Comparison of ENCODE assay signal across 14 cellular contexts in the genomic region with DNA sequence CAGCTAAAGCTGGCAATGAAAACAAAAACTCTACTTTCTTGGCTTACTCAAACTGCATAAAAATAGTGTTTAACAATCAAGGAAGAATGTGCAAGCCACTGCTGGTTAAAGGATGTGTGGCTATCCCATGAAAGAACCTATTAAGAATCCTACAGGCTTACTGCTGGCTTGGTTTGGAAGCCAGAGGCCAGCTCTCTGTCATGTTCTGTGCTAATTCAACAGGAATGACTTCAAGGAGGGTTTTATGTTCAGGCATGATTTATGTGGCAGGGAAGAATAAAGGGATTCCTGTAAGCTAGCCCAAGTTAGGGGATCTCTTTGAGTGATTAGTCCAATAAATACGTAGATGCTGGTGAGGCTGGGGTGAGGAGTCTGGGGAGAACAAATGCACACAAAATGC.
A peak's percentile ranks its signal among the peaks of the same experiment; 100 is the strongest.
DNase-seq lines count a peak whose midpoint lies in the region; TF ChIP-seq lines count a peak whose summit lies in the region.
"Had no signal": no experiment of that assay in that cellular context is flagged by ENCODE, and none has a peak within 500 bp of the region (broad histone marks: within the 10 kb centered on the region; RNA-seq: fewer than 3 reads in every experiment).

No MANE protein-coding gene starts in this region.

- no peaks in the 10 kb centered on the region for H3K36me3 ChIP-seq in endodermal cell (ENCODE audit: control insufficient read depth, insufficient read depth, low read length)
- H3K36me3 ChIP-seq: BE2C had no signal

- H3K36me3 Mint-ChIP-seq in endodermal cell (ENCODE audit: low read depth), result no peaks in the 10 kb centered on the region
- no peaks in the 10 kb centered on the region for H3K36me3 Mint-ChIP-seq in neural crest cell (ENCODE audit: low read depth)
- H3K36me3 Mint-ChIP-seq: CD4-positive, alpha-beta memory T cell had no signal

- DNase-seq in COLO829 (ENCODE audit: low spot score), result peak; percentile 88
- DNase-seq in HEK293T (ENCODE audit: extremely low spot score), result no peak
- no peak for DNase-seq in endodermal cell
- no peak for DNase-seq in neural crest cell (ENCODE audit: low read depth, low spot score)
- DNase-seq in Kasumi-1 (lab: John Stamatoyannopoulos, UW), result no peak
- no peak for DNase-seq in LoVo (ENCODE audit: low spot score)
- no peak for DNase-seq in occipital lobe (lab: John Stamatoyannopoulos, UW)
- DNase-seq: BE2C; CD4-positive, alpha-beta memory T cell; DMS79 treated with DMSO at 0.1 percent for 48 hours; GF-D8; NCI-H1930; NCI-H2171 treated with DMSO at 0.1 percent for 48 hours; SHP77 treated with DMSO at 0.1 percent for 48 hours had no signal

- no peak overlapping the region for H3K4me3 Mint-ChIP-seq in endodermal cell
- no peak overlapping the region for H3K4me3 Mint-ChIP-seq in neural crest cell
- H3K4me3 Mint-ChIP-seq: CD4-positive, alpha-beta memory T cell had no signal

- H3K27ac Mint-ChIP-seq in endodermal cell, result peak overlapping the region; percentile 31
- peak overlapping the region; percentile 31 for H3K27ac Mint-ChIP-seq in neural crest cell (ENCODE audit: unreplicated experiment)
- H3K27ac Mint-ChIP-seq: CD4-positive, alpha-beta memory T cell had no signal

- POLR2A ChIA-PET in HEK293T (lab: Yijun Ruan, JAX), result no interaction called here

- peaks cover 4% of the 10 kb centered on the region for H3K27me3 Mint-ChIP-seq in endodermal cell (ENCODE audit: insufficient read depth)
- no peaks in the 10 kb centered on the region for H3K27me3 Mint-ChIP-seq in neural crest cell (ENCODE audit: low read depth)

- H3K4me1 Mint-ChIP-seq in endodermal cell, result peaks cover 21% of the 10 kb centered on the region
- H3K4me1 Mint-ChIP-seq in neural crest cell, result peaks cover 5% of the 10 kb centered on the region

- H3K9me3 Mint-ChIP-seq in endodermal cell (no peaks in the 10 kb centered on the region), neural crest cell (no peaks in the 10 kb centered on the region)

- 0% methylated on average over 1 of the region's 1 CpG for WGBS in endodermal cell (ENCODE audit: insufficient coverage in 1 of 2, insufficient read length in 1 of 2), 2 experiments

- peak overlapping the region; percentile 16 for H3K27ac ChIP-seq in endodermal cell (ENCODE audit: low read depth, low read length)

- H3K9me3 ChIP-seq in endodermal cell (ENCODE audit: control insufficient read depth, low read length), result no peaks in the 10 kb centered on the region
- H3K9me3 ChIP-seq: BE2C had no signal

- H3K4me3 ChIP-seq in endodermal cell (ENCODE audit: low read length), result no peak overlapping the region

- H3K9ac ChIP-seq in endodermal cell (ENCODE audit: extremely low read depth, low read length, poor library complexity, severe bottlenecking), result no peak overlapping the region

- CTCF ChIA-PET in HEK293T (lab: Yijun Ruan, JAX), result no interaction called here

- no peaks in the 10 kb centered on the region for H3K4me1 ChIP-seq in endodermal cell (ENCODE audit: control insufficient read depth, insufficient read depth, low read length)
- H3K4me1 ChIP-seq: BE2C had no signal

- no peak for TF ChIP-seq CTCF in endodermal cell (conservative IDR thresholded peaks at IDR 0.05)
- TF ChIP-seq CTCF in neural crest cell (conservative IDR thresholded peaks at IDR 0.05), result no peak

- H3K27me3 ChIP-seq in endodermal cell (ENCODE audit: control insufficient read depth, insufficient read depth, low read length, poor library complexity, severe bottlenecking), result no peaks in the 10 kb centered on the region
- H3K27me3 ChIP-seq: BE2C had no signal

TF ChIP-seq in HEK293T, 16 proteins besides CTCF, POLR2A, EP300 and RAD21:
- TF ChIP-seq SP1 (IDR thresholded peaks at IDR 0.05), result no peak
- TF ChIP-seq, protein P1, sequence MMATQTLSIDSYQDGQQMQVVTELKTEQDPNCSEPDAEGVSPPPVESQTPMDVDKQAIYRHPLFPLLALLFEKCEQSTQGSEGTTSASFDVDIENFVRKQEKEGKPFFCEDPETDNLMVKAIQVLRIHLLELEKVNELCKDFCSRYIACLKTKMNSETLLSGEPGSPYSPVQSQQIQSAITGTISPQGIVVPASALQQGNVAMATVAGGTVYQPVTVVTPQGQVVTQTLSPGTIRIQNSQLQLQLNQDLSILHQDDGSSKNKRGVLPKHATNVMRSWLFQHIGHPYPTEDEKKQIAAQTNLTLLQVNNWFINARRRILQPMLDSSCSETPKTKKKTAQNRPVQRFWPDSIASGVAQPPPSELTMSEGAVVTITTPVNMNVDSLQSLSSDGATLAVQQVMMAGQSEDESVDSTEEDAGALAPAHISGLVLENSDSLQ (IDR thresholded peaks at IDR 0.05), result 0 out of 2 replicates have a peak, but pooled peaks have one; percentile 15
